ENCODE assay signal across 31 cellular contexts in the genomic region with DNA sequence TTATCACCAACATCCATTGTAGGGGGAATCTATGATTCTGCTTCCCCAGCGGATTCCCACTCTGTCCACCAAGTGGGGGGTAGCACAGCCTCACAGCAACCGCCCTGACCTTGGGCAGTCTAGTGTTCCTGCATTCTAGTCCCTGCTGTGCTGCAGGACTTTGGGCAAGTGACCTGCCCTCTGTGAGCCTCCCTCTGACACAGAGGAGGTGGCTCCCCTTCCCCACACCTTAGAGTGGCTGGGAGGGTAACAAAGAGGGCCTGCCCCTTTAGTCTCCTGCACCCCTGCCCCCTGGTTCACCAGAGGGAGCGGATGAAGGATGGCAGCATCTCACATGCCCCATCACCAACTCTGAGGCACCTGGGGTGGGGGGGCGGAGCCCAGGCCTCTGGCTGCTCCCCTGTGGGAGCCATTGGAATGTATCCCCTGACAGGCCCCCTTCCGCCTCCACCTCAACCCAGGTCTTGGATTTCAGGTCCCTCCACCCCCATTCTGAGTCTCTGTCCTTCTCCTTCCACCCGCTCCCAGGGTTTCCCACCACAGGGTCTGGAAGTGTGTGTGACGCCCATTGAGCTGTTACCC. TPM values are rescaled to one million over a fixed set of nuclear protein-coding genes. Genes with fewer than 3 reads are reported as not detected.
"Had no signal": no experiment of that assay in that cellular context is flagged by ENCODE, and none has a peak within 500 bp of the region (broad histone marks: within the 10 kb centered on the region; RNA-seq: fewer than 3 reads in every experiment).

No MANE protein-coding gene starts in this region.

- H3K4me1 ChIP-seq: SJSA1 had no signal

- H3K9me3 ChIP-seq: MG63, Peyer's patch, SJSA1 had no signal

- DNase-seq: activated CD4-positive, alpha-beta T cell treated with anti-CD3 and anti-CD28 coated beads, Interleukin-2, amount 50 U/mL, for 4 hours; activated CD8-positive, alpha-beta T cell treated with anti-CD3 and anti-CD28 coated beads for 36 hours; activated effector memory CD4-positive, alpha-beta T cell treated with anti-CD3 and anti-CD28 coated beads, Interleukin-2, amount 50 U/mL, for 16 hours; activated naive CD4-positive, alpha-beta T cell; activated naive CD4-positive, alpha-beta T cell treated with anti-CD3 and anti-CD28 coated beads, Interleukin-2, amount 50 U/mL, for 16 hours; activated naive CD8-positive, alpha-beta T cell treated with anti-CD3 and anti-CD28 coated beads for 36 hours; activated T-cell treated with anti-CD3 and anti-CD28 coated beads, Interleukin-2, amount 50 U/mL, for 1 hour; activated T-cell treated with anti-CD3 and anti-CD28 coated beads, Interleukin-2, amount 50 U/mL, for 72 hours; amniotic stem cell; aorta; NCI-H1048; NCI-H1105 treated with DMSO at 0.1 percent for 48 hours; NCI-H1436; NCI-H1694; NCI-H2029; NCI-H345; NCI-H524 treated with DMSO at 0.1 percent for 48 hours; NK-92 treated with Interleukin-12 subunit alpha and Interleukin-12 subunit beta, amount 100 ng/mL, for 24 hours; Peyer's patch; SHP77 treated with DMSO at 0.1 percent for 48 hours; SW 1271 had no signal

- H3K36me3 ChIP-seq: brain microvascular endothelial cell, MG63, Peyer's patch, SJSA1 had no signal

- ATAC-seq: activated CD8-positive, alpha-beta T cell treated with anti-CD3 and anti-CD28 coated beads for 36 hours; activated T-cell treated with anti-CD3 and anti-CD28 coated beads, Interleukin-2, amount 50 U/mL, for 72 hours; activated T-helper 17 cell treated with anti-CD3 and anti-CD28 coated beads, Interleukin-2, amount 50 U/mL, for 72 hours; PC-3 had no signal

- H3K27ac ChIP-seq: brain microvascular endothelial cell, Peyer's patch, SJSA1 had no signal

- H3K4me3 ChIP-seq: MG63, Peyer's patch, SJSA1 had no signal

RNA-seq across cellular contexts. Expression of gene GAS2L2, which starts 10.1 kb away (rescaled TPM):
- total RNA-seq: activated CD4-positive, alpha-beta T cell treated with anti-CD3 and anti-CD28 coated beads, Interleukin-2, amount 10 ng/mL, durations not matched to agents 24 days and 14 days; activated T-helper 17 cell treated with anti-CD3 and anti-CD28 coated beads, Interleukin-2, amount 50 U/mL, for 72 hours; aorta; NCI-H460; PC-3; Peyer's patch; SJSA1; T-helper 1 cell treated with Interleukin-12 subunit alpha and Interleukin-12 subunit beta and Interleukin-4 antibody, amounts not matched to agents 30 ng/mL and 1 ng/mL, for 36 hours; T-helper 2 cell treated with Interferon-gamma antibody and Interleukin-4, amounts not matched to agents 100 ng/mL and 5 ng/mL, for 36 hours had no signal

RNA-seq across cellular contexts. Expression of gene C17orf50, which starts 17.7 kb away (rescaled TPM):
- total RNA-seq: activated CD4-positive, alpha-beta T cell treated with anti-CD3 and anti-CD28 coated beads, Interleukin-2, amount 10 ng/mL, durations not matched to agents 24 days and 14 days; activated CD8-positive, alpha-beta memory T cell treated with anti-CD3 and anti-CD28 coated beads for 36 hours; activated CD8-positive, alpha-beta T cell treated with anti-CD3 and anti-CD28 coated beads for 36 hours; activated naive CD8-positive, alpha-beta T cell treated with anti-CD3 and anti-CD28 coated beads for 36 hours; activated T-cell treated with anti-CD3 and anti-CD28 coated beads, Interleukin-2, amount 50 U/mL, for 72 hours; activated T-helper 17 cell treated with anti-CD3 and anti-CD28 coated beads, Interleukin-2, amount 50 U/mL, for 72 hours; aorta; NCI-H460; PC-3; Peyer's patch; SJSA1; T-helper 1 cell treated with Interleukin-12 subunit alpha and Interleukin-12 subunit beta and Interleukin-4 antibody, amounts not matched to agents 30 ng/mL and 1 ng/mL, for 36 hours; T-helper 2 cell treated with Interferon-gamma antibody and Interleukin-4, amounts not matched to agents 100 ng/mL and 5 ng/mL, for 36 hours had no signal
- polyA plus RNA-seq: aorta had no signal

RNA-seq across cellular contexts. Expression of gene MMP28, which starts 52.5 kb away (rescaled TPM):
- total RNA-seq: activated CD4-positive, alpha-beta T cell treated with anti-CD3 and anti-CD28 coated beads, Interleukin-2, amount 10 ng/mL, durations not matched to agents 24 days and 14 days; activated CD8-positive, alpha-beta memory T cell treated with anti-CD3 and anti-CD28 coated beads for 36 hours; activated T-helper 17 cell treated with anti-CD3 and anti-CD28 coated beads, Interleukin-2, amount 50 U/mL, for 72 hours; T-helper 1 cell treated with Interleukin-12 subunit alpha and Interleukin-12 subunit beta and Interleukin-4 antibody, amounts not matched to agents 30 ng/mL and 1 ng/mL, for 36 hours; T-helper 2 cell treated with Interferon-gamma antibody and Interleukin-4, amounts not matched to agents 100 ng/mL and 5 ng/mL, for 36 hours had no signal
